Comparison of ENCODE assay signal across 37 cellular contexts in genomic region chr18:2368102-2368501, GRCh38.
"Had no signal": no experiment of that assay in that cellular context is flagged by ENCODE, and none has a peak within 500 bp of the region (broad histone marks: within the 10 kb centered on the region; RNA-seq: fewer than 3 reads in every experiment).

No MANE protein-coding gene starts in this region.

- H3K4me1 ChIP-seq: adrenal gland, ascending aorta, body of pancreas, breast epithelium had no signal

- H3K4me1 Mint-ChIP-seq: activated naive CD4-positive, alpha-beta T cell treated with anti-CD3 and anti-CD28 coated beads, Interleukin-2, amount 10 ng/mL, durations not matched to agents 7 days and 5 days; activated naive CD4-positive, alpha-beta T cell treated with anti-CD3 and anti-CD28 coated beads, Interleukin-2, amount 50 U/mL, for 24 hours; activated naive CD8-positive, alpha-beta T cell treated with anti-CD3 and anti-CD28 coated beads for 36 hours; activated naive CD8-positive, alpha-beta T cell treated with anti-CD3 and anti-CD28 coated beads, Interleukin-2, amount 10 ng/mL, durations not matched to agents 7 days and 5 days; activated naive CD8-positive, alpha-beta T cell treated with anti-CD3 and anti-CD28 coated beads, Interleukin-2, amount 50 U/mL, for 24 hours; brain; central memory CD8-positive, alpha-beta T cell had no signal

- H3K27ac Mint-ChIP-seq: activated naive CD4-positive, alpha-beta T cell treated with anti-CD3 and anti-CD28 coated beads for 36 hours; activated naive CD4-positive, alpha-beta T cell treated with anti-CD3 and anti-CD28 coated beads, Interleukin-2, amount 10 ng/mL, durations not matched to agents 7 days and 5 days; activated naive CD4-positive, alpha-beta T cell treated with anti-CD3 and anti-CD28 coated beads, Interleukin-2, amount 50 U/mL, for 24 hours; activated naive CD4-positive, alpha-beta T cell treated with anti-CD3 and anti-CD28 coated beads, Interleukin-2, amount 50 U/mL, for 72 hours; activated naive CD8-positive, alpha-beta T cell; activated naive CD8-positive, alpha-beta T cell treated with anti-CD3 and anti-CD28 coated beads for 36 hours; activated naive CD8-positive, alpha-beta T cell treated with anti-CD3 and anti-CD28 coated beads, Interleukin-2, amount 10 ng/mL, durations not matched to agents 7 days and 5 days; activated naive CD8-positive, alpha-beta T cell treated with anti-CD3 and anti-CD28 coated beads, Interleukin-2, amount 50 U/mL, for 24 hours; activated T-cell treated with anti-CD3 and anti-CD28 coated beads, Interleukin-2, amount 50 U/mL, for 24 hours; activated T-cell treated with anti-CD3 and anti-CD28 coated beads, Interleukin-2, amount 50 U/mL, for 72 hours; activated T-helper 1 cell treated with anti-CD3 and anti-CD28 coated beads, Interleukin-12 subunit alpha, Interleukin-12 subunit beta, Interleukin-2, Interleukin-4 antibody, amounts not matched to agents 30 ng/mL and 10 ng/mL and 1 ng/mL, durations not matched to agents 14 hours and 24 hours and 36 hours; activated T-helper 2 cell treated with anti-CD3 and anti-CD28 coated beads, Interferon-gamma antibody, Interleukin-2, Interleukin-4, amounts not matched to agents 10 μg/mL and 5 μg/mL and 100 μg/mL, durations not matched to agents 14 hours and 24 hours and 36 hours; brain had no signal

- DNase-seq: activated effector memory CD4-positive, alpha-beta T cell treated with anti-CD3 and anti-CD28 coated beads, Interleukin-2, amount 50 U/mL, for 16 hours; activated effector memory CD4-positive, alpha-beta T cell treated with Interleukin-2 at 50 U/mL for 16 hours; activated gamma-delta T cell; activated gamma-delta T cell treated with Interleukin-2 at 50 U/mL for 16 hours; activated naive CD4-positive, alpha-beta T cell; activated naive CD4-positive, alpha-beta T cell treated with anti-CD3 and anti-CD28 coated beads for 36 hours; activated naive CD4-positive, alpha-beta T cell treated with anti-CD3 and anti-CD28 coated beads, Interleukin-2, amount 10 ng/mL, durations not matched to agents 7 days and 5 days; activated naive CD4-positive, alpha-beta T cell treated with anti-CD3 and anti-CD28 coated beads, Interleukin-2, amount 50 U/mL, for 16 hours; activated naive CD4-positive, alpha-beta T cell treated with Interleukin-2 at 50 U/mL for 16 hours; activated naive CD8-positive, alpha-beta T cell treated with anti-CD3 and anti-CD28 coated beads for 36 hours; activated naive CD8-positive, alpha-beta T cell treated with anti-CD3 and anti-CD28 coated beads, Interleukin-2, amount 10 ng/mL, durations not matched to agents 7 days and 5 days; activated naive CD8-positive, alpha-beta T cell treated with anti-CD3 and anti-CD28 coated beads, Interleukin-2, amount 50 U/mL, for 24 hours; activated T-cell treated with anti-CD3 and anti-CD28 coated beads for 4 hours; activated T-cell treated with anti-CD3 and anti-CD28 coated beads, Interleukin-2, amount 50 U/mL, for 24 hours; activated T-cell treated with anti-CD3 and anti-CD28 coated beads, Interleukin-2, amount 50 U/mL, for 4 hours; activated T-cell treated with anti-CD3 and anti-CD28 coated beads, Interleukin-2, amount 50 U/mL, for 48 hours; activated T-cell treated with anti-CD3 and anti-CD28 coated beads, Interleukin-2, amount 50 U/mL, for 72 hours; adrenal gland; amniotic stem cell; amygdala; anterior cingulate cortex; aorta; body of pancreas; brain microvascular endothelial cell; caudate nucleus; central memory CD4-positive, alpha-beta T cell; cerebellar nuclear complex had no signal

- H3K36me3 ChIP-seq: adrenal gland, ascending aorta, brain microvascular endothelial cell, breast epithelium, cardiac muscle cell had no signal

- H3K27me3 Mint-ChIP-seq: brain had no signal

- H3K4me3 Mint-ChIP-seq: activated naive CD4-positive, alpha-beta T cell treated with anti-CD3 and anti-CD28 coated beads for 36 hours; activated naive CD4-positive, alpha-beta T cell treated with anti-CD3 and anti-CD28 coated beads, Interleukin-2, amount 10 ng/mL, durations not matched to agents 7 days and 5 days; activated naive CD4-positive, alpha-beta T cell treated with anti-CD3 and anti-CD28 coated beads, Interleukin-2, amount 50 U/mL, for 24 hours; activated naive CD8-positive, alpha-beta T cell; activated naive CD8-positive, alpha-beta T cell treated with anti-CD3 and anti-CD28 coated beads for 36 hours; activated naive CD8-positive, alpha-beta T cell treated with anti-CD3 and anti-CD28 coated beads, Interleukin-2, amount 10 ng/mL, durations not matched to agents 7 days and 5 days; activated naive CD8-positive, alpha-beta T cell treated with anti-CD3 and anti-CD28 coated beads, Interleukin-2, amount 50 U/mL, for 24 hours; activated T-cell treated with anti-CD3 and anti-CD28 coated beads, Interleukin-2, amount 50 U/mL, for 24 hours; activated T-cell treated with anti-CD3 and anti-CD28 coated beads, Interleukin-2, amount 50 U/mL, for 4 hours; activated T-cell treated with anti-CD3 and anti-CD28 coated beads, Interleukin-2, amount 50 U/mL, for 72 hours; activated T-helper 1 cell treated with anti-CD3 and anti-CD28 coated beads, Interleukin-12 subunit alpha, Interleukin-12 subunit beta, Interleukin-2, Interleukin-4 antibody, amounts not matched to agents 30 ng/mL and 10 ng/mL and 1 ng/mL, durations not matched to agents 14 hours and 24 hours and 36 hours; brain; central memory CD8-positive, alpha-beta T cell had no signal

- H3K9me3 ChIP-seq: adrenal gland, ascending aorta, body of pancreas had no signal

- H3K27ac ChIP-seq: adrenal gland, ascending aorta, body of pancreas, brain microvascular endothelial cell, breast epithelium, cardiac muscle cell had no signal

- H3K36me3 Mint-ChIP-seq: activated naive CD4-positive, alpha-beta T cell treated with anti-CD3 and anti-CD28 coated beads, Interleukin-2, amount 10 ng/mL, durations not matched to agents 7 days and 5 days; activated naive CD4-positive, alpha-beta T cell treated with anti-CD3 and anti-CD28 coated beads, Interleukin-2, amount 50 U/mL, for 24 hours; activated naive CD4-positive, alpha-beta T cell treated with anti-CD3 and anti-CD28 coated beads, Interleukin-2, amount 50 U/mL, for 72 hours; activated naive CD8-positive, alpha-beta T cell; activated naive CD8-positive, alpha-beta T cell treated with anti-CD3 and anti-CD28 coated beads for 36 hours; activated naive CD8-positive, alpha-beta T cell treated with anti-CD3 and anti-CD28 coated beads, Interleukin-2, amount 10 ng/mL, durations not matched to agents 7 days and 5 days; brain had no signal

- H3K4me3 ChIP-seq: adrenal gland, ascending aorta, body of pancreas, breast epithelium, cardiac muscle cell had no signal

- ATAC-seq: activated naive CD4-positive, alpha-beta T cell treated with anti-CD3 and anti-CD28 coated beads, Interleukin-2, amount 50 U/mL, for 72 hours; activated naive CD8-positive, alpha-beta T cell treated with anti-CD3 and anti-CD28 coated beads, Interleukin-2, amount 50 U/mL, for 24 hours; activated T-cell treated with anti-CD3 and anti-CD28 coated beads, Interleukin-2, amount 50 U/mL, for 4 hours; activated T-cell treated with anti-CD3 and anti-CD28 coated beads, Interleukin-2, amount 50 U/mL, for 72 hours; body of pancreas had no signal

- H3K9me3 Mint-ChIP-seq: activated naive CD4-positive, alpha-beta T cell treated with anti-CD3 and anti-CD28 coated beads for 36 hours; activated naive CD4-positive, alpha-beta T cell treated with anti-CD3 and anti-CD28 coated beads, Interleukin-2, amount 10 ng/mL, durations not matched to agents 7 days and 5 days; activated naive CD4-positive, alpha-beta T cell treated with anti-CD3 and anti-CD28 coated beads, Interleukin-2, amount 50 U/mL, for 24 hours; activated naive CD8-positive, alpha-beta T cell treated with anti-CD3 and anti-CD28 coated beads for 36 hours; activated naive CD8-positive, alpha-beta T cell treated with anti-CD3 and anti-CD28 coated beads, Interleukin-2, amount 10 ng/mL, durations not matched to agents 7 days and 5 days; activated naive CD8-positive, alpha-beta T cell treated with anti-CD3 and anti-CD28 coated beads, Interleukin-2, amount 50 U/mL, for 24 hours; activated T-cell treated with anti-CD3 and anti-CD28 coated beads, Interleukin-2, amount 50 U/mL, for 24 hours; activated T-cell treated with anti-CD3 and anti-CD28 coated beads, Interleukin-2, amount 50 U/mL, for 72 hours; activated T-helper 1 cell treated with anti-CD3 and anti-CD28 coated beads, Interleukin-12 subunit alpha, Interleukin-12 subunit beta, Interleukin-2, Interleukin-4 antibody, amounts not matched to agents 30 ng/mL and 10 ng/mL and 1 ng/mL, durations not matched to agents 14 hours and 24 hours and 36 hours; activated T-helper 2 cell treated with anti-CD3 and anti-CD28 coated beads, Interferon-gamma antibody, Interleukin-2, Interleukin-4, amounts not matched to agents 10 μg/mL and 5 μg/mL and 100 μg/mL, durations not matched to agents 14 hours and 24 hours and 36 hours; central memory CD8-positive, alpha-beta T cell had no signal
